ENCODE assay signal across 4 cellular contexts in the genomic region with DNA sequence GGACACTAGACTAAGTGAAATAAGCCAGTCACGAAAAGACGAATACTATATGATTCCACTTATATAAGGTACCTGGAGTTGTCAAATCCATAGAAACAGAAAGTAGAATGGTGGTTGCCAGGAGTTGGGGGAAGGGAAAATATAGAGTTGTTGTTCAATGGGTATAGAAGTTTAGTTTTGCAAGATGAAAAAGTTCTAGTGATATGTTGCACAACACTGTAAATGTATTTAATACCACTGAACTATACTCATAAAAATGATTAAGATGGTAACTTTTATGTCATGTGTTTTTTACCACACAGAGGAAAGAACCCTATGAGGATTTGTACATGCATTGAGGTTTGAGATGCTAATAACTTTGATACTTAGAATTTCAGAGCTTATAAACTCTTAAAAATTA.
TF ChIP-seq lines count a peak whose summit lies in the region.

No MANE protein-coding gene starts in this region.

TF ChIP-seq in SK-N-SH, 30 proteins besides CTCF, POLR2A, EP300 and RAD21:
- TF ChIP-seq MEF2A (IDR thresholded peaks at IDR 0.05; ENCODE audit: borderline replicate concordance, low read depth): no peak
- TF ChIP-seq GABPA (IDR thresholded peaks at IDR 0.05; ENCODE audit: low read depth): no peak
- TF ChIP-seq, protein P1, sequence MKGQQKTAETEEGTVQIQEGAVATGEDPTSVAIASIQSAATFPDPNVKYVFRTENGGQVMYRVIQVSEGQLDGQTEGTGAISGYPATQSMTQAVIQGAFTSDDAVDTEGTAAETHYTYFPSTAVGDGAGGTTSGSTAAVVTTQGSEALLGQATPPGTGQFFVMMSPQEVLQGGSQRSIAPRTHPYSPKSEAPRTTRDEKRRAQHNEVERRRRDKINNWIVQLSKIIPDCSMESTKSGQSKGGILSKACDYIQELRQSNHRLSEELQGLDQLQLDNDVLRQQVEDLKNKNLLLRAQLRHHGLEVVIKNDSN (IDR thresholded peaks at IDR 0.05; ENCODE audit: borderline replicate concordance, low read depth): no peak
- no peak for TF ChIP-seq TAF1 (IDR thresholded peaks at IDR 0.05; ENCODE audit: borderline replicate concordance, low read depth, low read length)
- TF ChIP-seq, protein P2, sequence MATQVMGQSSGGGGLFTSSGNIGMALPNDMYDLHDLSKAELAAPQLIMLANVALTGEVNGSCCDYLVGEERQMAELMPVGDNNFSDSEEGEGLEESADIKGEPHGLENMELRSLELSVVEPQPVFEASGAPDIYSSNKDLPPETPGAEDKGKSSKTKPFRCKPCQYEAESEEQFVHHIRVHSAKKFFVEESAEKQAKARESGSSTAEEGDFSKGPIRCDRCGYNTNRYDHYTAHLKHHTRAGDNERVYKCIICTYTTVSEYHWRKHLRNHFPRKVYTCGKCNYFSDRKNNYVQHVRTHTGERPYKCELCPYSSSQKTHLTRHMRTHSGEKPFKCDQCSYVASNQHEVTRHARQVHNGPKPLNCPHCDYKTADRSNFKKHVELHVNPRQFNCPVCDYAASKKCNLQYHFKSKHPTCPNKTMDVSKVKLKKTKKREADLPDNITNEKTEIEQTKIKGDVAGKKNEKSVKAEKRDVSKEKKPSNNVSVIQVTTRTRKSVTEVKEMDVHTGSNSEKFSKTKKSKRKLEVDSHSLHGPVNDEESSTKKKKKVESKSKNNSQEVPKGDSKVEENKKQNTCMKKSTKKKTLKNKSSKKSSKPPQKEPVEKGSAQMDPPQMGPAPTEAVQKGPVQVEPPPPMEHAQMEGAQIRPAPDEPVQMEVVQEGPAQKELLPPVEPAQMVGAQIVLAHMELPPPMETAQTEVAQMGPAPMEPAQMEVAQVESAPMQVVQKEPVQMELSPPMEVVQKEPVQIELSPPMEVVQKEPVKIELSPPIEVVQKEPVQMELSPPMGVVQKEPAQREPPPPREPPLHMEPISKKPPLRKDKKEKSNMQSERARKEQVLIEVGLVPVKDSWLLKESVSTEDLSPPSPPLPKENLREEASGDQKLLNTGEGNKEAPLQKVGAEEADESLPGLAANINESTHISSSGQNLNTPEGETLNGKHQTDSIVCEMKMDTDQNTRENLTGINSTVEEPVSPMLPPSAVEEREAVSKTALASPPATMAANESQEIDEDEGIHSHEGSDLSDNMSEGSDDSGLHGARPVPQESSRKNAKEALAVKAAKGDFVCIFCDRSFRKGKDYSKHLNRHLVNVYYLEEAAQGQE (IDR thresholded peaks at IDR 0.05; ENCODE audit: low read depth, low read length): no peak
- no peak for TF ChIP-seq POLR2AphosphoS5 (IDR thresholded peaks at IDR 0.05; ENCODE audit: low read depth, low read length)
- no peak for TF ChIP-seq TCF12 (IDR thresholded peaks at IDR 0.05)
- TF ChIP-seq RXRA (IDR thresholded peaks at IDR 0.05; ENCODE audit: borderline replicate concordance, low read depth): no peak
- no peak for TF ChIP-seq MXI1 (IDR thresholded peaks at IDR 0.05; ENCODE audit: low read depth, low read length)
- TF ChIP-seq JUND (IDR thresholded peaks at IDR 0.05): no peak
- TF ChIP-seq RFX5 (IDR thresholded peaks at IDR 0.05; ENCODE audit: low read length): no peak
- TF ChIP-seq SIN3A (IDR thresholded peaks at IDR 0.05; ENCODE audit: borderline replicate concordance, low read depth, low read length): no peak

TF ChIP-seq in SK-N-SH treated with all-trans-retinoic acid at 6 μM for 48 hours, 23 proteins besides CTCF, POLR2A, EP300 and RAD21:
- no peak for TF ChIP-seq TOX (CRISPR knock-in tag; IDR thresholded peaks at IDR 0.05; ENCODE audit: borderline replicate concordance)
- TF ChIP-seq, protein P3, sequence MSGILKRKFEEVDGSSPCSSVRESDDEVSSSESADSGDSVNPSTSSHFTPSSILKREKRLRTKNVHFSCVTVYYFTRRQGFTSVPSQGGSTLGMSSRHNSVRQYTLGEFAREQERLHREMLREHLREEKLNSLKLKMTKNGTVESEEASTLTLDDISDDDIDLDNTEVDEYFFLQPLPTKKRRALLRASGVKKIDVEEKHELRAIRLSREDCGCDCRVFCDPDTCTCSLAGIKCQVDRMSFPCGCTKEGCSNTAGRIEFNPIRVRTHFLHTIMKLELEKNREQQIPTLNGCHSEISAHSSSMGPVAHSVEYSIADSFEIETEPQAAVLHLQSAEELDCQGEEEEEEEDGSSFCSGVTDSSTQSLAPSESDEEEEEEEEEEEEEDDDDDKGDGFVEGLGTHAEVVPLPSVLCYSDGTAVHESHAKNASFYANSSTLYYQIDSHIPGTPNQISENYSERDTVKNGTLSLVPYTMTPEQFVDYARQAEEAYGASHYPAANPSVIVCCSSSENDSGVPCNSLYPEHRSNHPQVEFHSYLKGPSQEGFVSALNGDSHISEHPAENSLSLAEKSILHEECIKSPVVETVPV (CRISPR knock-in tag; IDR thresholded peaks at IDR 0.05): no peak
- no peak for TF ChIP-seq ZC3H10 (CRISPR knock-in tag; IDR thresholded peaks at IDR 0.05)
- no peak for TF ChIP-seq ZFP30 (CRISPR knock-in tag; IDR thresholded peaks at IDR 0.05)

TF ChIP-seq in IMR-90, 13 proteins besides CTCF, POLR2A, EP300 and RAD21:
- TF ChIP-seq, protein P4, sequence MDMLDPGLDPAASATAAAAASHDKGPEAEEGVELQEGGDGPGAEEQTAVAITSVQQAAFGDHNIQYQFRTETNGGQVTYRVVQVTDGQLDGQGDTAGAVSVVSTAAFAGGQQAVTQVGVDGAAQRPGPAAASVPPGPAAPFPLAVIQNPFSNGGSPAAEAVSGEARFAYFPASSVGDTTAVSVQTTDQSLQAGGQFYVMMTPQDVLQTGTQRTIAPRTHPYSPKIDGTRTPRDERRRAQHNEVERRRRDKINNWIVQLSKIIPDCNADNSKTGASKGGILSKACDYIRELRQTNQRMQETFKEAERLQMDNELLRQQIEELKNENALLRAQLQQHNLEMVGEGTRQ (IDR thresholded peaks at IDR 0.05; ENCODE audit: low read depth, low read length): no peak
- TF ChIP-seq, protein P5, sequence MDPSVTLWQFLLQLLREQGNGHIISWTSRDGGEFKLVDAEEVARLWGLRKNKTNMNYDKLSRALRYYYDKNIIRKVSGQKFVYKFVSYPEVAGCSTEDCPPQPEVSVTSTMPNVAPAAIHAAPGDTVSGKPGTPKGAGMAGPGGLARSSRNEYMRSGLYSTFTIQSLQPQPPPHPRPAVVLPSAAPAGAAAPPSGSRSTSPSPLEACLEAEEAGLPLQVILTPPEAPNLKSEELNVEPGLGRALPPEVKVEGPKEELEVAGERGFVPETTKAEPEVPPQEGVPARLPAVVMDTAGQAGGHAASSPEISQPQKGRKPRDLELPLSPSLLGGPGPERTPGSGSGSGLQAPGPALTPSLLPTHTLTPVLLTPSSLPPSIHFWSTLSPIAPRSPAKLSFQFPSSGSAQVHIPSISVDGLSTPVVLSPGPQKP (IDR thresholded peaks at IDR 0.05; ENCODE audit: borderline replicate concordance, low read depth, low read length): no peak
- TF ChIP-seq CEBPB (IDR thresholded peaks at IDR 0.05; ENCODE audit: low read depth, low read length) (peak; percentile 57; the same call in 1 of the 2 replicates), RFX5 (IDR thresholded peaks at IDR 0.05; ENCODE audit: low read depth, low read length) (no peak)

TF ChIP-seq in GM12878, 131 proteins besides CTCF, POLR2A, EP300 and RAD21:
- TF ChIP-seq KAT2A (conservative IDR thresholded peaks at IDR 0.05; ENCODE audit: control insufficient read depth, low read depth, low read length): no peak
- no peak for TF ChIP-seq NBN (IDR thresholded peaks at IDR 0.05)
- TF ChIP-seq RUNX3 (IDR thresholded peaks at IDR 0.05; ENCODE audit: low read length): no peak
- TF ChIP-seq, protein P6, sequence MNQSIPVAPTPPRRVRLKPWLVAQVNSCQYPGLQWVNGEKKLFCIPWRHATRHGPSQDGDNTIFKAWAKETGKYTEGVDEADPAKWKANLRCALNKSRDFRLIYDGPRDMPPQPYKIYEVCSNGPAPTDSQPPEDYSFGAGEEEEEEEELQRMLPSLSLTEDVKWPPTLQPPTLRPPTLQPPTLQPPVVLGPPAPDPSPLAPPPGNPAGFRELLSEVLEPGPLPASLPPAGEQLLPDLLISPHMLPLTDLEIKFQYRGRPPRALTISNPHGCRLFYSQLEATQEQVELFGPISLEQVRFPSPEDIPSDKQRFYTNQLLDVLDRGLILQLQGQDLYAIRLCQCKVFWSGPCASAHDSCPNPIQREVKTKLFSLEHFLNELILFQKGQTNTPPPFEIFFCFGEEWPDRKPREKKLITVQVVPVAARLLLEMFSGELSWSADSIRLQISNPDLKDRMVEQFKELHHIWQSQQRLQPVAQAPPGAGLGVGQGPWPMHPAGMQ (IDR thresholded peaks at IDR 0.05; ENCODE audit: borderline replicate concordance): no peak
- TF ChIP-seq HDAC6 (IDR thresholded peaks at IDR 0.05; ENCODE audit: unreplicated experiment): no peak
- no peak for TF ChIP-seq SUZ12 (IDR thresholded peaks at IDR 0.05; ENCODE audit: unreplicated experiment)
